Comparison of ENCODE assay signal across 16 cellular contexts in genomic region chr7:129848436-129848835, GRCh38.
"Had no signal": no experiment of that assay in that cellular context is flagged by ENCODE, and none has a peak within 500 bp of the region (broad histone marks: within the 10 kb centered on the region; RNA-seq: fewer than 3 reads in every experiment).

No MANE protein-coding gene starts in this region.

- H3K36me3 ChIP-seq: adrenal gland, upper lobe of left lung had no signal

- H3K27ac Mint-ChIP-seq: activated CD4-positive, alpha-beta memory T cell treated with anti-CD3 and anti-CD28 coated beads for 36 hours; activated CD8-positive, alpha-beta memory T cell treated with anti-CD3 and anti-CD28 coated beads, Interleukin-2, amount 10 ng/mL, durations not matched to agents 7 days and 5 days; activated naive CD4-positive, alpha-beta T cell treated with anti-CD3 and anti-CD28 coated beads, Interleukin-2, amount 10 ng/mL, durations not matched to agents 7 days and 5 days; immature natural killer cell had no signal

- DNase-seq: activated CD4-positive, alpha-beta memory T cell treated with anti-CD3 and anti-CD28 coated beads for 36 hours; activated CD8-positive, alpha-beta memory T cell treated with anti-CD3 and anti-CD28 coated beads, Interleukin-2, amount 10 ng/mL, durations not matched to agents 7 days and 5 days; activated naive CD4-positive, alpha-beta T cell treated with anti-CD3 and anti-CD28 coated beads, Interleukin-2, amount 10 ng/mL, durations not matched to agents 7 days and 5 days; activated T-cell treated with anti-CD3 and anti-CD28 coated beads, Interleukin-2, amount 50 U/mL, for 1 hour; caudate nucleus; effector CD8-positive, alpha-beta T cell; head of caudate nucleus; immature natural killer cell; stimulated activated CD4-positive, alpha-beta T cell treated with anti-CD3 and anti-CD28 coated beads, Interleukin-1b, Interleukin-23, amount 100 ng/mL, for 48 hours; stomach; testis; upper lobe of left lung had no signal

- H3K4me3 Mint-ChIP-seq: activated CD4-positive, alpha-beta memory T cell treated with anti-CD3 and anti-CD28 coated beads for 36 hours; activated CD8-positive, alpha-beta memory T cell treated with anti-CD3 and anti-CD28 coated beads, Interleukin-2, amount 10 ng/mL, durations not matched to agents 7 days and 5 days; activated naive CD4-positive, alpha-beta T cell treated with anti-CD3 and anti-CD28 coated beads, Interleukin-2, amount 10 ng/mL, durations not matched to agents 7 days and 5 days; immature natural killer cell had no signal

- H3K27me3 ChIP-seq: adrenal gland, stomach, testis, upper lobe of left lung had no signal

- H3K27ac ChIP-seq: coronary artery, stomach, testis, upper lobe of left lung had no signal

- ATAC-seq: activated CD8-positive, alpha-beta memory T cell treated with anti-CD3 and anti-CD28 coated beads, Interleukin-2, amount 10 ng/mL, durations not matched to agents 7 days and 5 days; sciatic nerve had no signal

- H3K9me3 Mint-ChIP-seq: activated CD4-positive, alpha-beta memory T cell treated with anti-CD3 and anti-CD28 coated beads for 36 hours; activated naive CD4-positive, alpha-beta T cell treated with anti-CD3 and anti-CD28 coated beads, Interleukin-2, amount 10 ng/mL, durations not matched to agents 7 days and 5 days; immature natural killer cell had no signal

- H3K27me3 Mint-ChIP-seq: activated CD4-positive, alpha-beta memory T cell treated with anti-CD3 and anti-CD28 coated beads for 36 hours; activated CD8-positive, alpha-beta memory T cell treated with anti-CD3 and anti-CD28 coated beads, Interleukin-2, amount 10 ng/mL, durations not matched to agents 7 days and 5 days; activated naive CD4-positive, alpha-beta T cell treated with anti-CD3 and anti-CD28 coated beads, Interleukin-2, amount 10 ng/mL, durations not matched to agents 7 days and 5 days had no signal

- H3K36me3 Mint-ChIP-seq: activated CD4-positive, alpha-beta memory T cell treated with anti-CD3 and anti-CD28 coated beads for 36 hours had no signal

- H3K9me3 ChIP-seq: adrenal gland, stomach, testis, upper lobe of left lung had no signal

- FAIRE-seq: frontal cortex had no signal

- H3K4me3 ChIP-seq: adrenal gland, coronary artery, stomach, testis, upper lobe of left lung had no signal
